In the genomic region with DNA sequence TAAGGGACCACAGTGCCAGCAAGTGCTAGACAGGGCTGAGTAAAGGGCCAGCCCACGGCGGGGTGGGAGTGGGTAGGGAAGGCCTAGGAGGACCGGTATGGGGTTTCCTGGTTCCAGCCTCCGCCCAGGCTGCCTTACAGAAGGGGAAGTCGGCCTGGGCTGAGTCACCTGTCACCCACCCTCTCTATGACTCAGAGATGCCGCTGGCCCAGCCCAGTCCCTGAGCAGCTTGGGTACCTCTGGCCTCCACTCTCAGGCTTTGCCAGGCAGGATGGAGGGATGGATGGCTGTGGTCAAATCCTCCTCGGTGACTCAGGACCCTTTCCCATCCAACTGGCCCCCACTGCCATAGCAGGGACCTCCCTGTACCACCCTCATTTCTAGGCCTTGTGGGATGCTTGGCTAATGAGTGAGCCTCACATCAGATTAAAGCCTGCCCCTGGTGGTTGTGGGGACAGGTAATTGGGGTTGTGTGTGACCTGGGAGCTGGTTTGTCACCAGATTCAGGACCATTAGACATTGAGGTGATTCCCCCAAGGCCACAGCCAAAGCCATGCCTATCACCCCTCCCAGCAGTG, we compare ENCODE assay signal across 8 cellular contexts. TPM values are rescaled to one million over a fixed set of nuclear protein-coding genes. Genes with fewer than 3 reads are reported as not detected.
A peak's percentile ranks its signal among the peaks of the same experiment; 100 is the strongest.
DNase-seq lines count a peak whose midpoint lies in the region; ATAC-seq and TF ChIP-seq lines count a peak whose summit lies in the region.

No MANE protein-coding gene starts in this region.

- POLR2A ChIA-PET in CD4-positive, alpha-beta memory T cell (lab: Charles Lee; ENCODE audit: partially characterized antibody) = interaction anchor here (0.9 to 2.9 kb wide), 4 partner anchors 15 to 320 kb away, joined by 3 to 19 read pairs (median 6); a partner anchor contains a TSS

- H3K27me3 Mint-ChIP-seq in CD4-positive, alpha-beta memory T cell = no peaks in the 10 kb centered on the region

- no peaks in the 10 kb centered on the region for H3K27me3 ChIP-seq in CD4-positive, alpha-beta memory T cell (ENCODE audit: insufficient read depth, low read length)
- no peaks in the 10 kb centered on the region for H3K27me3 ChIP-seq in HAP-1 (ENCODE audit: low read depth)

- in situ Hi-C loops in astrocyte of the spinal cord (cut with HindIII; ENCODE audit: low sequenced_read_pairs) (no loop called here), HAP-1 (cut with MboI; ENCODE audit: low sequenced_read_pairs) (no loop called here)

- peak in 4 of 5 donors; percentile 4 to 82 (median 21) for DNase-seq in CD4-positive, alpha-beta memory T cell
- DNase-seq in UCSD-AML1 (lab: John Stamatoyannopoulos, UW; ENCODE audit: unreplicated experiment) = peak; percentile 79
- DNase-seq in astrocyte of the spinal cord (ENCODE audit: low read depth, low spot score) = peak; percentile 83
- DNase-seq in mucosa of descending colon = peak; percentile 66 to 89 (median 80)
- DNase-seq in stromal cell of bone marrow (ENCODE audit: low read depth) = peak; percentile 66
- no peak for DNase-seq in NCI-H345 (lab: John Stamatoyannopoulos, UW)
- DNase-seq in HAP-1 (ENCODE audit: low spot score in 2 of 2) = no peak

- no peaks in the 10 kb centered on the region for H3K36me3 ChIP-seq in CD4-positive, alpha-beta memory T cell (ENCODE audit: insufficient read depth, low read length)
- H3K36me3 ChIP-seq in mucosa of descending colon (ENCODE audit: low read depth) (no peaks in the 10 kb centered on the region), HAP-1 (replicated peaks) (no peaks in the 10 kb centered on the region)

- H3K4me1 ChIP-seq in CD4-positive, alpha-beta memory T cell (ENCODE audit: insufficient read depth, low read length) = peaks cover 9% of the 10 kb centered on the region
- H3K4me1 ChIP-seq in mucosa of descending colon (ENCODE audit: low read depth) = peaks cover 7% of the 10 kb centered on the region
- peaks cover 7% of the 10 kb centered on the region; the same call in 1 of the 2 replicates for H3K4me1 ChIP-seq in HAP-1

- CTCF ChIA-PET in CD4-positive, alpha-beta memory T cell (lab: Charles Lee; ENCODE audit: partially characterized antibody) = interaction anchor here (0.8 to 3.0 kb wide), 2 partner anchors 15 to 20 kb away, joined by 3 to 20 read pairs; a partner anchor contains a TSS

- H3K27ac ChIP-seq in CD4-positive, alpha-beta memory T cell (ENCODE audit: low read depth, low read length) = no peak overlapping the region

- ATAC-seq in HG03108 (IDR thresholded peaks at IDR 0.05; ENCODE audit: unreplicated experiment) (peak; percentile 80), mucosa of descending colon (peak; percentile 95)

- peaks cover under 1 to 4% of the 10 kb centered on the region in 2 donors for H3K36me3 Mint-ChIP-seq in CD4-positive, alpha-beta memory T cell

- no peaks in the 10 kb centered on the region for H3K9me3 Mint-ChIP-seq in CD4-positive, alpha-beta memory T cell

- no peak overlapping the region for H3K4me3 Mint-ChIP-seq in CD4-positive, alpha-beta memory T cell

- intact Hi-C loops in CD4-positive, alpha-beta memory T cell (cut with micrococcal nuclease) = loop anchor here (1.0 kb wide), 1 partner anchor 18 kb away; a partner anchor contains a TSS
- intact Hi-C loops in mucosa of descending colon (cut with DNase I, micrococcal nuclease) = no loop called here

- no peak overlapping the region for H3K4me3 ChIP-seq in CD4-positive, alpha-beta memory T cell (ENCODE audit: low read length in 2 of 2)
- H3K4me3 ChIP-seq in astrocyte of the spinal cord (ENCODE audit: low read depth, low read length) (no peak overlapping the region), mucosa of descending colon (no peak overlapping the region), HAP-1 (no peak overlapping the region)

- peak; percentile 27 for TF ChIP-seq CTCF in astrocyte of the spinal cord (IDR thresholded peaks at IDR 0.05; ENCODE audit: low read depth, low read length)
- no peak for TF ChIP-seq CTCF in mucosa of descending colon (IDR thresholded peaks at IDR 0.05)

- H3K4me1 Mint-ChIP-seq in CD4-positive, alpha-beta memory T cell = peaks cover 4 to 22% (median 10%) of the 10 kb centered on the region in 4 donors

- H3K9me3 ChIP-seq in CD4-positive, alpha-beta memory T cell (ENCODE audit: control insufficient read depth in 1 of 2, low read length in 2 of 2) = no peaks in the 10 kb centered on the region
- H3K9me3 ChIP-seq in mucosa of descending colon (no peaks in the 10 kb centered on the region), HAP-1 (no peaks in the 10 kb centered on the region)

- peak overlapping the region; percentile 41 to 84 (median 73) for H3K27ac Mint-ChIP-seq in CD4-positive, alpha-beta memory T cell

RNA-seq across cellular contexts. Expression of a gene that starts 13.9 kb away (rescaled TPM):
- 1 to 10 TPM; 2.9 to 3.0 TPM for total RNA-seq in CD4-positive, alpha-beta memory T cell
- polyA plus RNA-seq in CD4-positive, alpha-beta memory T cell = under 1 TPM; 0.61 to 1.00 TPM
- 1 to 10 TPM; 5.0 to 8.5 (median 7.6) TPM for total RNA-seq in mucosa of descending colon

RNA-seq across cellular contexts. Expression of a gene that starts 18.2 kb away (rescaled TPM):
- 10 to 100 TPM; 16.8 to 16.9 TPM for total RNA-seq in CD4-positive, alpha-beta memory T cell
- 10 to 100 TPM; 12.4 to 14.4 TPM for polyA plus RNA-seq in CD4-positive, alpha-beta memory T cell
- 10 to 100 TPM; 16.2 to 21.6 (median 16.3) TPM for total RNA-seq in mucosa of descending colon

RNA-seq across cellular contexts. Expression of a gene that starts 42.5 kb away (rescaled TPM):
- 1 to 10 TPM in 1 of 2 experiments, under 1 TPM in 1; 0.93 to 1.2 TPM for total RNA-seq in CD4-positive, alpha-beta memory T cell
- polyA plus RNA-seq in CD4-positive, alpha-beta memory T cell = 1 to 10 TPM; 1.1 to 2.3 TPM
- 10 to 100 TPM; 23.3 to 43.7 (median 40.2) TPM for total RNA-seq in mucosa of descending colon

RNA-seq across cellular contexts. Expression of a gene that starts 45.2 kb away (rescaled TPM):
- total RNA-seq in CD4-positive, alpha-beta memory T cell = 1 to 10 TPM; 1.1 to 1.3 TPM
- polyA plus RNA-seq in CD4-positive, alpha-beta memory T cell = under 1 TPM; 0.39 to 0.44 TPM
- total RNA-seq in mucosa of descending colon = 1 to 10 TPM; 2.9 to 5.3 (median 3.4) TPM

RNA-seq across cellular contexts. Expression of a gene that starts 57.8 kb away (rescaled TPM):
- total RNA-seq in CD4-positive, alpha-beta memory T cell = 10 to 100 TPM; 50.1 to 51.6 TPM
- 10 to 100 TPM; 41.3 to 48.7 TPM for polyA plus RNA-seq in CD4-positive, alpha-beta memory T cell
- 10 to 100 TPM; 46.2 to 54.3 (median 48.5) TPM for total RNA-seq in mucosa of descending colon

Comparison
In these comparisons a context has a peak if more than half of its experiments do, and no peak if none do; other contexts are left out.
1. DNase-seq: peak in CD4-positive, alpha-beta memory T cell (4 of 5), UCSD-AML1 (single experiment), astrocyte of the spinal cord (single experiment), mucosa of descending colon (3 of 3) and stromal cell of bone marrow (single experiment); none in NCI-H345 (single experiment) and HAP-1 (0 of 2).
2. RNA of a gene that starts 42.5 kb away (total RNA-seq): 23.3 to 43.7 TPM in mucosa of descending colon; 0.93 to 1.2 TPM in CD4-positive, alpha-beta memory T cell; every median in the first group is over 10 times any median in the second.